Comparison of ENCODE assay signal across 8 cellular contexts in the genomic region with DNA sequence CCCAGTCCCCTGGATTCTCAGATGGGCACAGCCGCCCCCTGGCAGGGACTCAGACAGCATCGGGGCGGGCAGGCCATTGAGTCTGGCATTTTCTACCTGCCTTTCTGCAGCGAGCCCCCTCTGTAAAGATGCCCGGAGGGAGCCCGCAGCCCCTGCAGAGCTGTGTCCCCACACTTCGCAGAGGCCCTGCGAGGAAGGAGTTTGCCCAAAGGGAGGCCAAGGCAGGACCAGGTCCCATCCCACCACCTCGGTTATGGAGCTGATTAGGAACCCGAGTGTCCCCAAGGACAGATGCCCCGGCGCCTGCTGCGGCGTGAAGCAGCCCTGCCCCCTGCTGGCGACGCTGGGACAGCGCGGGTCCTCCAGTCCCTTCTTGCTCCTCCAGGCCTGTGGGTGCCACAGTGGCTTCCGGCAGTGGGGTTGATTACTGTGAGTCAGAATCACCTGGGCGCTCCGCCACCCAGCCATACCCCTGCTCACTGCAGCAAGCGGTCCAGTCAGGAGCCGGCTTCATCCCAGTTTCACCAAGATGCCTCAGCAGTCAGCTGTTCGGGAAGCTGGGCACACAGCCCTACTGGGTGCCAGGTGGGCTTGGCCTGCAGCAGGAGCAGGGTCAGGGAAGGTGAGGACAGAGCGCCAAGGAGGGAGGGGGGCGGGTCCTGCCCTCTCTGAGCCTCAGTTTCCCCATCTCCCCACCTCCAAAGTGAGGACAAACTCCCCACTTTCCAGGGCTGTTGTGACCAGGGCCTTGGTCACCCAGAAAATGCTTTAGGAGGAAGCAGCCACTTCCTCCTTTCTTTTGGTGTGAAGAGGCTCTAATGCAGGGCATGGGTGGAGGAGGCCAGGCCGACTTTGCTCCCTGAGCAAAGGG.
A peak's percentile ranks its signal among the peaks of the same experiment; 100 is the strongest.
DNase-seq lines count a peak whose midpoint lies in the region; ATAC-seq, FAIRE-seq and TF ChIP-seq lines count a peak whose summit lies in the region.

No MANE protein-coding gene starts in this region.

- WGBS in psoas muscle, 3 donors: 7 to 12% (median 8%) methylated on average over 27 of the region's 27 CpGs

- ATAC-seq in psoas muscle: peak; percentile 78 to 87 (median 83)

- H3K36me3 ChIP-seq in H7 (replicated peaks; ENCODE audit: control insufficient read depth, insufficient read depth, low read length) (no peaks in the 10 kb centered on the region), cardiac muscle cell (no peaks in the 10 kb centered on the region), psoas muscle (ENCODE audit: insufficient read depth in 1 of 2, low read depth in 1 of 2) (no peaks in the 10 kb centered on the region)

- H3K27ac ChIP-seq in cardiac muscle cell (no peak overlapping the region), psoas muscle (peak overlapping the region; percentile 21)

- peak; percentile 89 for FAIRE-seq in urothelium cell line (lab: Jason Lieb, UNC)

- no peak overlapping the region for H3K4me3 ChIP-seq in H7 (ENCODE audit: insufficient read depth, low read depth, low read length)
- H3K4me3 ChIP-seq in cardiac muscle cell: no peak overlapping the region
- H3K4me3 ChIP-seq in psoas muscle: no peak overlapping the region

- peaks cover 24% of the 10 kb centered on the region for H3K4me1 ChIP-seq in cardiac muscle cell (ENCODE audit: low read depth)
- peaks cover 40% of the 10 kb centered on the region for H3K4me1 ChIP-seq in psoas muscle

- DNase-seq in DMS79 treated with DMSO at 0.1 percent for 48 hours (lab: John Stamatoyannopoulos, UW): peak; percentile 87
- DNase-seq in H7: peak; percentile 97
- peak; percentile 81 for DNase-seq in NCI-H1092 treated with DMSO at 0.1 percent for 48 hours (lab: John Stamatoyannopoulos, UW)
- peak; percentile 78 for DNase-seq in T follicular helper cell (ENCODE audit: low read depth)
- peak; percentile 74 for DNase-seq in activated naive CD8-positive, alpha-beta T cell treated with anti-CD3 and anti-CD28 coated beads, Interleukin-2, amount 50 U/mL, for 16 hours (ENCODE audit: low read depth, low spot score)
- peak; percentile 83 to 90 for DNase-seq in cardiac muscle cell (ENCODE audit: low read depth in 1 of 2, low spot score in 1 of 2)
- DNase-seq in psoas muscle: peak; percentile 91 to 96
- DNase-seq in urothelium cell line (ENCODE audit: low spot score): peak; percentile 95

- no peaks in the 10 kb centered on the region for H3K27me3 ChIP-seq in H7 (ENCODE audit: control insufficient read depth, insufficient read depth, low read length)
- no peaks in the 10 kb centered on the region for H3K27me3 ChIP-seq in cardiac muscle cell
- no peaks in the 10 kb centered on the region for H3K27me3 ChIP-seq in psoas muscle (ENCODE audit: insufficient read depth in 3 of 3, low read length in 2 of 3)

- H3K9me3 ChIP-seq in cardiac muscle cell (ENCODE audit: low read depth) (no peaks in the 10 kb centered on the region), psoas muscle (no peaks in the 10 kb centered on the region)

- TF ChIP-seq CTCF in cardiac muscle cell (IDR thresholded peaks at IDR 0.05; ENCODE audit: low read depth, low read length): peak; percentile 95
- TF ChIP-seq CTCF in psoas muscle (IDR thresholded peaks at IDR 0.05): peak; percentile 99

- intact Hi-C loops in psoas muscle (cut with DNase I): loop anchor here (2.0 to 5.0 kb wide), 3 partner anchors 36 to 273 kb away; no protein-coding TSS in a partner anchor
